Comparison of ENCODE assay signal across 1 cellular context in the genomic region with DNA sequence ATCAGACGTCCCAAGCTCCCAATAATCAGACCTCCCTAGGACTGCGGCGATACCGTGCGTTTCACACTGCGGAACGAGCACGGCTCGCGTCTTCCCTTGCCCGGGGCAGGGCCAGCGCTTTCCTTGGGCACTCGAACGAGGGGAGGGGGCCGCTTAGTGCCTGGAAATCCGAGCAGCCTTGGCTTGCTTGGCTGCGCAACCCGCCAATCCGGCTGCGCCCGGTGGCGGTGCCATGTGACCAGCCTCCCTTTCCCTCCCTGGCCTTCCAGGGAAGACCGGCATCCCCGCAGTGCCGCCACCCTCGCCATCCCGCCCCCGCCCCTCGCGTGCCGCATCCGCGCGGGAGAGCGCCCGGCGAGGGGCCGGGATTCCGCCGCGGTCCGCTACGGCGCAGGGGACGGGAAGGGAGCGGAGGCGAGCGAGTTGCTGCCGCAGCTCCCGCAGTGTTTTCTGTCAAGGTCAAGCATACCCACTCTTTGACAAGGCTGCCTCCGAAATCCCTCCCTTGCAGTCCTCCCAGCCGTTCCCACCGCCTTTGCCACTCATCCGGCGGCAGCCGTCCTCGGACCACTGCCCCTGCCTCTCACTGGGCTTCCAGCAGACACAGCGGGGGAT.
TF ChIP-seq lines count a peak whose summit lies in the region.

No MANE protein-coding gene starts in this region.

TF ChIP-seq in WTC11, 78 proteins besides CTCF, POLR2A, EP300 and RAD21 (continued from another document and continues in another):
- TF ChIP-seq, protein P1, sequence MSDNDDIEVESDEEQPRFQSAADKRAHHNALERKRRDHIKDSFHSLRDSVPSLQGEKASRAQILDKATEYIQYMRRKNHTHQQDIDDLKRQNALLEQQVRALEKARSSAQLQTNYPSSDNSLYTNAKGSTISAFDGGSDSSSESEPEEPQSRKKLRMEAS (CRISPR knock-in tag; IDR thresholded peaks at IDR 0.05), result peak; percentile 79; the same call in 1 of the 2 replicates
- TF ChIP-seq NFYB (CRISPR knock-in tag; conservative IDR thresholded peaks at IDR 0.05; ENCODE audit: low read depth) (peak; percentile 39; the same call in 1 of the 2 replicates), JAZF1 (CRISPR knock-in tag; IDR thresholded peaks at IDR 0.05) (no peak), PRRX2 (CRISPR knock-in tag; IDR thresholded peaks at IDR 0.05) (no peak), NR1H2 (CRISPR knock-in tag; IDR thresholded peaks at IDR 0.05) (no peak), IRF2 (CRISPR knock-in tag; IDR thresholded peaks at IDR 0.05; ENCODE audit: borderline replicate concordance, low read depth) (no peak), ELF4 (CRISPR knock-in tag; IDR thresholded peaks at IDR 0.05; ENCODE audit: low read depth) (no peak), NFATC4 (CRISPR knock-in tag; IDR thresholded peaks at IDR 0.05) (no peak), ZBTB21 (CRISPR knock-in tag; IDR thresholded peaks at IDR 0.05; ENCODE audit: borderline replicate concordance) (no peak), ESRRA (CRISPR knock-in tag; IDR thresholded peaks at IDR 0.05; ENCODE audit: borderline replicate concordance) (peak; percentile 86; the same call in 1 of the 2 replicates), SP1 (CRISPR knock-in tag; conservative IDR thresholded peaks at IDR 0.05) (peak; percentile 77), FOXK1 (CRISPR knock-in tag; IDR thresholded peaks at IDR 0.05) (peak; percentile 69; the same call in 1 of the 2 replicates), ZNF671 (CRISPR knock-in tag; IDR thresholded peaks at IDR 0.05) (no peak), GTF2I (CRISPR knock-in tag; conservative IDR thresholded peaks at IDR 0.05) (no peak), ETV6 (CRISPR knock-in tag; IDR thresholded peaks at IDR 0.05) (peak; percentile 89), NR2C2 (CRISPR knock-in tag; IDR thresholded peaks at IDR 0.05) (no peak), SMAD3 (CRISPR knock-in tag; IDR thresholded peaks at IDR 0.05; ENCODE audit: borderline replicate concordance) (0 out of 2 replicates have a peak, but pooled peaks have one; percentile 61), NFE2L1 (CRISPR knock-in tag; IDR thresholded peaks at IDR 0.05) (peak; percentile 67; the same call in 1 of the 2 replicates), JUN (CRISPR knock-in tag; IDR thresholded peaks at IDR 0.05) (no peak), RELA (CRISPR knock-in tag; IDR thresholded peaks at IDR 0.05; ENCODE audit: borderline replicate concordance) (no peak), ZNF263 (CRISPR knock-in tag; IDR thresholded peaks at IDR 0.05; ENCODE audit: low read depth) (no peak), CREM (CRISPR knock-in tag; IDR thresholded peaks at IDR 0.05) (no peak)
- TF ChIP-seq, protein P2, sequence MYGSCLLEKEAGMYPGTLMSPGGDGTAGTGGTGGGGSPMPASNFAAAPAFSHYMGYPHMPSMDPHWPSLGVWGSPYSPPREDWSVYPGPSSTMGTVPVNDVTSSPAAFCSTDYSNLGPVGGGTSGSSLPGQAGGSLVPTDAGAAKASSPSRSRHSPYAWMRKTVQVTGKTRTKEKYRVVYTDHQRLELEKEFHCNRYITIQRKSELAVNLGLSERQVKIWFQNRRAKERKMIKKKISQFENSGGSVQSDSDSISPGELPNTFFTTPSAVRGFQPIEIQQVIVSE (CRISPR knock-in tag; IDR thresholded peaks at IDR 0.05; ENCODE audit: borderline replicate concordance), result no peak
- TF ChIP-seq, protein P3, sequence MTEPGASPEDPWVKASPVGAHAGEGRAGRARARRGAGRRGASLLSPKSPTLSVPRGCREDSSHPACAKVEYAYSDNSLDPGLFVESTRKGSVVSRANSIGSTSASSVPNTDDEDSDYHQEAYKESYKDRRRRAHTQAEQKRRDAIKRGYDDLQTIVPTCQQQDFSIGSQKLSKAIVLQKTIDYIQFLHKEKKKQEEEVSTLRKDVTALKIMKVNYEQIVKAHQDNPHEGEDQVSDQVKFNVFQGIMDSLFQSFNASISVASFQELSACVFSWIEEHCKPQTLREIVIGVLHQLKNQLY (CRISPR knock-in tag; IDR thresholded peaks at IDR 0.05), result no peak
- TF ChIP-seq, protein P4, sequence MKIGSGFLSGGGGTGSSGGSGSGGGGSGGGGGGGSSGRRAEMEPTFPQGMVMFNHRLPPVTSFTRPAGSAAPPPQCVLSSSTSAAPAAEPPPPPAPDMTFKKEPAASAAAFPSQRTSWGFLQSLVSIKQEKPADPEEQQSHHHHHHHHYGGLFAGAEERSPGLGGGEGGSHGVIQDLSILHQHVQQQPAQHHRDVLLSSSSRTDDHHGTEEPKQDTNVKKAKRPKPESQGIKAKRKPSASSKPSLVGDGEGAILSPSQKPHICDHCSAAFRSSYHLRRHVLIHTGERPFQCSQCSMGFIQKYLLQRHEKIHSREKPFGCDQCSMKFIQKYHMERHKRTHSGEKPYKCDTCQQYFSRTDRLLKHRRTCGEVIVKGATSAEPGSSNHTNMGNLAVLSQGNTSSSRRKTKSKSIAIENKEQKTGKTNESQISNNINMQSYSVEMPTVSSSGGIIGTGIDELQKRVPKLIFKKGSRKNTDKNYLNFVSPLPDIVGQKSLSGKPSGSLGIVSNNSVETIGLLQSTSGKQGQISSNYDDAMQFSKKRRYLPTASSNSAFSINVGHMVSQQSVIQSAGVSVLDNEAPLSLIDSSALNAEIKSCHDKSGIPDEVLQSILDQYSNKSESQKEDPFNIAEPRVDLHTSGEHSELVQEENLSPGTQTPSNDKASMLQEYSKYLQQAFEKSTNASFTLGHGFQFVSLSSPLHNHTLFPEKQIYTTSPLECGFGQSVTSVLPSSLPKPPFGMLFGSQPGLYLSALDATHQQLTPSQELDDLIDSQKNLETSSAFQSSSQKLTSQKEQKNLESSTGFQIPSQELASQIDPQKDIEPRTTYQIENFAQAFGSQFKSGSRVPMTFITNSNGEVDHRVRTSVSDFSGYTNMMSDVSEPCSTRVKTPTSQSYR (CRISPR knock-in tag; IDR thresholded peaks at IDR 0.05), result peak; percentile 45; the same call in 1 of the 2 replicates
- TF ChIP-seq, protein P5, sequence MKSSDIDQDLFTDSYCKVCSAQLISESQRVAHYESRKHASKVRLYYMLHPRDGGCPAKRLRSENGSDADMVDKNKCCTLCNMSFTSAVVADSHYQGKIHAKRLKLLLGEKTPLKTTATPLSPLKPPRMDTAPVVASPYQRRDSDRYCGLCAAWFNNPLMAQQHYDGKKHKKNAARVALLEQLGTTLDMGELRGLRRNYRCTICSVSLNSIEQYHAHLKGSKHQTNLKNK (CRISPR knock-in tag; IDR thresholded peaks at IDR 0.05), result no peak
- TF ChIP-seq, protein P6, sequence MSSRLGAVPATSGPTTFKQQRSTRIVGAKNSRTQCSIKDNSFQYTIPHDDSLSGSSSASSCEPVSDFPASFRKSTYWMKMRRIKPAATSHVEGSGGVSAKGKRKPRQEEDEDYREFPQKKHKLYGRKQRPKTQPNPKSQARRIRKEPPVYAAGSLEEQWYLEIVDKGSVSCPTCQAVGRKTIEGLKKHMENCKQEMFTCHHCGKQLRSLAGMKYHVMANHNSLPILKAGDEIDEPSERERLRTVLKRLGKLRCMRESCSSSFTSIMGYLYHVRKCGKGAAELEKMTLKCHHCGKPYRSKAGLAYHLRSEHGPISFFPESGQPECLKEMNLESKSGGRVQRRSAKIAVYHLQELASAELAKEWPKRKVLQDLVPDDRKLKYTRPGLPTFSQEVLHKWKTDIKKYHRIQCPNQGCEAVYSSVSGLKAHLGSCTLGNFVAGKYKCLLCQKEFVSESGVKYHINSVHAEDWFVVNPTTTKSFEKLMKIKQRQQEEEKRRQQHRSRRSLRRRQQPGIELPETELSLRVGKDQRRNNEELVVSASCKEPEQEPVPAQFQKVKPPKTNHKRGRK (CRISPR knock-in tag; IDR thresholded peaks at IDR 0.05; ENCODE audit: borderline replicate concordance), result no peak
- TF ChIP-seq, protein P7, sequence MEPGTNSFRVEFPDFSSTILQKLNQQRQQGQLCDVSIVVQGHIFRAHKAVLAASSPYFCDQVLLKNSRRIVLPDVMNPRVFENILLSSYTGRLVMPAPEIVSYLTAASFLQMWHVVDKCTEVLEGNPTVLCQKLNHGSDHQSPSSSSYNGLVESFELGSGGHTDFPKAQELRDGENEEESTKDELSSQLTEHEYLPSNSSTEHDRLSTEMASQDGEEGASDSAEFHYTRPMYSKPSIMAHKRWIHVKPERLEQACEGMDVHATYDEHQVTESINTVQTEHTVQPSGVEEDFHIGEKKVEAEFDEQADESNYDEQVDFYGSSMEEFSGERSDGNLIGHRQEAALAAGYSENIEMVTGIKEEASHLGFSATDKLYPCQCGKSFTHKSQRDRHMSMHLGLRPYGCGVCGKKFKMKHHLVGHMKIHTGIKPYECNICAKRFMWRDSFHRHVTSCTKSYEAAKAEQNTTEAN (CRISPR knock-in tag; IDR thresholded peaks at IDR 0.05), result 0 out of 2 replicates have a peak, but pooled peaks have one; percentile 66
- TF ChIP-seq, protein P8, sequence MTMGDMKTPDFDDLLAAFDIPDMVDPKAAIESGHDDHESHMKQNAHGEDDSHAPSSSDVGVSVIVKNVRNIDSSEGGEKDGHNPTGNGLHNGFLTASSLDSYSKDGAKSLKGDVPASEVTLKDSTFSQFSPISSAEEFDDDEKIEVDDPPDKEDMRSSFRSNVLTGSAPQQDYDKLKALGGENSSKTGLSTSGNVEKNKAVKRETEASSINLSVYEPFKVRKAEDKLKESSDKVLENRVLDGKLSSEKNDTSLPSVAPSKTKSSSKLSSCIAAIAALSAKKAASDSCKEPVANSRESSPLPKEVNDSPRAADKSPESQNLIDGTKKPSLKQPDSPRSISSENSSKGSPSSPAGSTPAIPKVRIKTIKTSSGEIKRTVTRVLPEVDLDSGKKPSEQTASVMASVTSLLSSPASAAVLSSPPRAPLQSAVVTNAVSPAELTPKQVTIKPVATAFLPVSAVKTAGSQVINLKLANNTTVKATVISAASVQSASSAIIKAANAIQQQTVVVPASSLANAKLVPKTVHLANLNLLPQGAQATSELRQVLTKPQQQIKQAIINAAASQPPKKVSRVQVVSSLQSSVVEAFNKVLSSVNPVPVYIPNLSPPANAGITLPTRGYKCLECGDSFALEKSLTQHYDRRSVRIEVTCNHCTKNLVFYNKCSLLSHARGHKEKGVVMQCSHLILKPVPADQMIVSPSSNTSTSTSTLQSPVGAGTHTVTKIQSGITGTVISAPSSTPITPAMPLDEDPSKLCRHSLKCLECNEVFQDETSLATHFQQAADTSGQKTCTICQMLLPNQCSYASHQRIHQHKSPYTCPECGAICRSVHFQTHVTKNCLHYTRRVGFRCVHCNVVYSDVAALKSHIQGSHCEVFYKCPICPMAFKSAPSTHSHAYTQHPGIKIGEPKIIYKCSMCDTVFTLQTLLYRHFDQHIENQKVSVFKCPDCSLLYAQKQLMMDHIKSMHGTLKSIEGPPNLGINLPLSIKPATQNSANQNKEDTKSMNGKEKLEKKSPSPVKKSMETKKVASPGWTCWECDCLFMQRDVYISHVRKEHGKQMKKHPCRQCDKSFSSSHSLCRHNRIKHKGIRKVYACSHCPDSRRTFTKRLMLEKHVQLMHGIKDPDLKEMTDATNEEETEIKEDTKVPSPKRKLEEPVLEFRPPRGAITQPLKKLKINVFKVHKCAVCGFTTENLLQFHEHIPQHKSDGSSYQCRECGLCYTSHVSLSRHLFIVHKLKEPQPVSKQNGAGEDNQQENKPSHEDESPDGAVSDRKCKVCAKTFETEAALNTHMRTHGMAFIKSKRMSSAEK (CRISPR knock-in tag; IDR thresholded peaks at IDR 0.05; ENCODE audit: borderline replicate concordance), result no peak
- TF ChIP-seq, protein P9, sequence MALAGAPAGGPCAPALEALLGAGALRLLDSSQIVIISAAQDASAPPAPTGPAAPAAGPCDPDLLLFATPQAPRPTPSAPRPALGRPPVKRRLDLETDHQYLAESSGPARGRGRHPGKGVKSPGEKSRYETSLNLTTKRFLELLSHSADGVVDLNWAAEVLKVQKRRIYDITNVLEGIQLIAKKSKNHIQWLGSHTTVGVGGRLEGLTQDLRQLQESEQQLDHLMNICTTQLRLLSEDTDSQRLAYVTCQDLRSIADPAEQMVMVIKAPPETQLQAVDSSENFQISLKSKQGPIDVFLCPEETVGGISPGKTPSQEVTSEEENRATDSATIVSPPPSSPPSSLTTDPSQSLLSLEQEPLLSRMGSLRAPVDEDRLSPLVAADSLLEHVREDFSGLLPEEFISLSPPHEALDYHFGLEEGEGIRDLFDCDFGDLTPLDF (CRISPR knock-in tag; IDR thresholded peaks at IDR 0.05), result 0 out of 2 replicates have a peak, but pooled peaks have one; percentile 48
- TF ChIP-seq, protein P10, sequence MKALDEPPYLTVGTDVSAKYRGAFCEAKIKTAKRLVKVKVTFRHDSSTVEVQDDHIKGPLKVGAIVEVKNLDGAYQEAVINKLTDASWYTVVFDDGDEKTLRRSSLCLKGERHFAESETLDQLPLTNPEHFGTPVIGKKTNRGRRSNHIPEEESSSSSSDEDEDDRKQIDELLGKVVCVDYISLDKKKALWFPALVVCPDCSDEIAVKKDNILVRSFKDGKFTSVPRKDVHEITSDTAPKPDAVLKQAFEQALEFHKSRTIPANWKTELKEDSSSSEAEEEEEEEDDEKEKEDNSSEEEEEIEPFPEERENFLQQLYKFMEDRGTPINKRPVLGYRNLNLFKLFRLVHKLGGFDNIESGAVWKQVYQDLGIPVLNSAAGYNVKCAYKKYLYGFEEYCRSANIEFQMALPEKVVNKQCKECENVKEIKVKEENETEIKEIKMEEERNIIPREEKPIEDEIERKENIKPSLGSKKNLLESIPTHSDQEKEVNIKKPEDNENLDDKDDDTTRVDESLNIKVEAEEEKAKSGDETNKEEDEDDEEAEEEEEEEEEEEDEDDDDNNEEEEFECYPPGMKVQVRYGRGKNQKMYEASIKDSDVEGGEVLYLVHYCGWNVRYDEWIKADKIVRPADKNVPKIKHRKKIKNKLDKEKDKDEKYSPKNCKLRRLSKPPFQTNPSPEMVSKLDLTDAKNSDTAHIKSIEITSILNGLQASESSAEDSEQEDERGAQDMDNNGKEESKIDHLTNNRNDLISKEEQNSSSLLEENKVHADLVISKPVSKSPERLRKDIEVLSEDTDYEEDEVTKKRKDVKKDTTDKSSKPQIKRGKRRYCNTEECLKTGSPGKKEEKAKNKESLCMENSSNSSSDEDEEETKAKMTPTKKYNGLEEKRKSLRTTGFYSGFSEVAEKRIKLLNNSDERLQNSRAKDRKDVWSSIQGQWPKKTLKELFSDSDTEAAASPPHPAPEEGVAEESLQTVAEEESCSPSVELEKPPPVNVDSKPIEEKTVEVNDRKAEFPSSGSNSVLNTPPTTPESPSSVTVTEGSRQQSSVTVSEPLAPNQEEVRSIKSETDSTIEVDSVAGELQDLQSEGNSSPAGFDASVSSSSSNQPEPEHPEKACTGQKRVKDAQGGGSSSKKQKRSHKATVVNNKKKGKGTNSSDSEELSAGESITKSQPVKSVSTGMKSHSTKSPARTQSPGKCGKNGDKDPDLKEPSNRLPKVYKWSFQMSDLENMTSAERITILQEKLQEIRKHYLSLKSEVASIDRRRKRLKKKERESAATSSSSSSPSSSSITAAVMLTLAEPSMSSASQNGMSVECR (CRISPR knock-in tag; IDR thresholded peaks at IDR 0.05; ENCODE audit: borderline replicate concordance), result no peak
- TF ChIP-seq, protein P11, sequence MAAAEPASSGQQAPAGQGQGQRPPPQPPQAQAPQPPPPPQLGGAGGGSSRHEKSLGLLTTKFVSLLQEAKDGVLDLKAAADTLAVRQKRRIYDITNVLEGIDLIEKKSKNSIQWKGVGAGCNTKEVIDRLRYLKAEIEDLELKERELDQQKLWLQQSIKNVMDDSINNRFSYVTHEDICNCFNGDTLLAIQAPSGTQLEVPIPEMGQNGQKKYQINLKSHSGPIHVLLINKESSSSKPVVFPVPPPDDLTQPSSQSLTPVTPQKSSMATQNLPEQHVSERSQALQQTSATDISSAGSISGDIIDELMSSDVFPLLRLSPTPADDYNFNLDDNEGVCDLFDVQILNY (CRISPR knock-in tag; IDR thresholded peaks at IDR 0.05), result peak; percentile 77
- TF ChIP-seq, protein P12, sequence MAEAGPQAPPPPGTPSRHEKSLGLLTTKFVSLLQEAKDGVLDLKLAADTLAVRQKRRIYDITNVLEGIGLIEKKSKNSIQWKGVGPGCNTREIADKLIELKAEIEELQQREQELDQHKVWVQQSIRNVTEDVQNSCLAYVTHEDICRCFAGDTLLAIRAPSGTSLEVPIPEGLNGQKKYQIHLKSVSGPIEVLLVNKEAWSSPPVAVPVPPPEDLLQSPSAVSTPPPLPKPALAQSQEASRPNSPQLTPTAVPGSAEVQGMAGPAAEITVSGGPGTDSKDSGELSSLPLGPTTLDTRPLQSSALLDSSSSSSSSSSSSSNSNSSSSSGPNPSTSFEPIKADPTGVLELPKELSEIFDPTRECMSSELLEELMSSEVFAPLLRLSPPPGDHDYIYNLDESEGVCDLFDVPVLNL (CRISPR knock-in tag; IDR thresholded peaks at IDR 0.05; ENCODE audit: borderline replicate concordance, low read depth), result 0 out of 2 replicates have a peak, but pooled peaks have one; percentile 59
